Comparison of ENCODE assay signal across 8 cellular contexts in genomic region chr6:34709386-34709785, GRCh38. TPM values are rescaled to one million over a fixed set of nuclear protein-coding genes. Genes with fewer than 3 reads are reported as not detected.
DNase-seq lines count a peak whose midpoint lies in the region; ATAC-seq and TF ChIP-seq lines count a peak whose summit lies in the region.

No MANE protein-coding gene starts in this region.

- peak; percentile 96 for ATAC-seq in left lobe of liver
- ATAC-seq in HG02981 (IDR thresholded peaks at IDR 0.05; ENCODE audit: unreplicated experiment): no peak
- ATAC-seq in GM19395 (IDR thresholded peaks at IDR 0.05; ENCODE audit: unreplicated experiment): no peak

- DNase-seq in NCI-H1694 (lab: John Stamatoyannopoulos, UW): peak; percentile 83
- DNase-seq in cardiac fibroblast (ENCODE audit: low read depth in 2 of 2): peak; percentile 37 to 95
- peak; percentile 82 for DNase-seq in left lobe of liver (ENCODE audit: low spot score)
- DNase-seq in superior temporal gyrus (ENCODE audit: extremely low spot score): peak; percentile 38
- DNase-seq in activated effector memory CD4-positive, alpha-beta T cell treated with anti-CD3 and anti-CD28 coated beads, Interleukin-2, amount 50 U/mL, for 16 hours: no peak
- no peak for DNase-seq in NCI-H1930 (lab: John Stamatoyannopoulos, UW)

- H3K4me3 ChIP-seq in cardiac fibroblast (replicated peaks in 1 of 2; ENCODE audit: low read depth in 2 of 2, low read length in 2 of 2): no peak overlapping the region

- no peak for TF ChIP-seq CTCF in cardiac fibroblast (IDR thresholded peaks at IDR 0.05; ENCODE audit: low read depth, low read length)

RNA-seq across cellular contexts. Expression of gene ILRUN, which starts 12.8 kb away (rescaled TPM):
- total RNA-seq in left lobe of liver: 81.7 TPM

RNA-seq across cellular contexts. Expression of gene SNRPC, which starts 47.9 kb away (rescaled TPM):
- total RNA-seq in left lobe of liver: 34.4 TPM

Comparison
In these comparisons a context has a peak if more than half of its experiments do, and no peak if none do; other contexts are left out.
1. DNase-seq: peak in NCI-H1694 (single experiment), cardiac fibroblast (2 of 2), left lobe of liver (single experiment) and superior temporal gyrus (single experiment); none in activated effector memory CD4-positive, alpha-beta T cell treated with anti-CD3 and anti-CD28 coated beads, Interleukin-2, amount 50 U/mL, for 16 hours (single experiment) and NCI-H1930 (0 of 2).